1 cellular context compared by ENCODE assay signal in genomic region chr14:53509227-53509822, GRCh38.
TF ChIP-seq lines count a peak whose summit lies in the region.

No MANE protein-coding gene starts in this region.

TF ChIP-seq in SK-N-SH, 30 proteins besides CTCF, POLR2A, EP300 and RAD21 (continued from another document):
- TF ChIP-seq USF2 (IDR thresholded peaks at IDR 0.05; ENCODE audit: borderline replicate concordance, low read depth, low read length), result no peak
- no peak for TF ChIP-seq FOXJ3 (CRISPR knock-in tag; IDR thresholded peaks at IDR 0.05)
- no peak for TF ChIP-seq IRF3 (IDR thresholded peaks at IDR 0.05; ENCODE audit: low read depth, low read length)
- no peak for TF ChIP-seq RCOR1 (IDR thresholded peaks at IDR 0.05; ENCODE audit: low read length)
- no peak for TF ChIP-seq RXRA (IDR thresholded peaks at IDR 0.05; ENCODE audit: borderline replicate concordance, low read depth)
- no peak for TF ChIP-seq ELF1 (IDR thresholded peaks at IDR 0.05)
- TF ChIP-seq SMC3 (IDR thresholded peaks at IDR 0.05; ENCODE audit: low read depth, low read length), result no peak
- TF ChIP-seq MEF2A (IDR thresholded peaks at IDR 0.05; ENCODE audit: borderline replicate concordance, low read depth), result no peak
- TF ChIP-seq TAF1 (IDR thresholded peaks at IDR 0.05; ENCODE audit: borderline replicate concordance, low read depth, low read length), result no peak
- TF ChIP-seq POLR2AphosphoS5 (IDR thresholded peaks at IDR 0.05; ENCODE audit: low read depth, low read length), result no peak
- no peak for TF ChIP-seq PBX3 (IDR thresholded peaks at IDR 0.05)
- TF ChIP-seq SIN3A (IDR thresholded peaks at IDR 0.05; ENCODE audit: borderline replicate concordance, low read depth, low read length), result no peak
- TF ChIP-seq GATA2 (CRISPR knock-in tag; IDR thresholded peaks at IDR 0.05), result no peak
- no peak for TF ChIP-seq CHD2 (IDR thresholded peaks at IDR 0.05; ENCODE audit: low read length, partially characterized antibody)
